1 cellular context compared by ENCODE assay signal in the genomic region with DNA sequence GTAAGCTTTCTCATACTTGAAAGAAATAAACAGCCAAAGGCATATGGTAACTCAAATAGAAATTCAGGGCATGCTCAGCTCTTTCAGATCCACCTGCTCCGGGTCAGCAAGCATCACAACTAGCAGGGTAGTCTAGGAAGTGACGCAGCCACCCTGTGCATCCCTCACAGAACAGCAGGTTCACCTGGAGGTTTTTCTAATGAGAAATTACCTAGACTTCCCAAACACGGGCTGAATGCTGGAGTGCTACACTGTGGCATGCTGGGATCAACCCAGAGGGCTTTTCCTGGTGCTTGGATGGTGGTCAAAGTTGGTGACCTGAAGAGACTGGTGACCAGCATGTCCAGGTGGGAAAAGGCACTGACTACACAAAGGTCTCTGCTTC.
TF ChIP-seq lines count a peak whose summit lies in the region.

No MANE protein-coding gene starts in this region.

TF ChIP-seq in GM23338, 12 proteins besides CTCF, POLR2A, EP300 and RAD21:
- TF ChIP-seq ZNF331 (CRISPR knock-in tag; IDR thresholded peaks at IDR 0.05; ENCODE audit: low read depth) = no peak
